Comparison of ENCODE assay signal across 11 cellular contexts in genomic region chr2:191803007-191803406, GRCh38. TPM values are rescaled to one million over a fixed set of nuclear protein-coding genes. Genes with fewer than 3 reads are reported as not detected.
"Had no signal": no experiment of that assay in that cellular context is flagged by ENCODE, and none has a peak within 500 bp of the region (broad histone marks: within the 10 kb centered on the region; RNA-seq: fewer than 3 reads in every experiment).

No MANE protein-coding gene starts in this region.

- H3K9me3 Mint-ChIP-seq: HFFc6, IgD-negative memory B cell had no signal

- H3K4me1 Mint-ChIP-seq: IgD-negative memory B cell had no signal

- H3K4me3 ChIP-seq: GM23248, HAP-1 had no signal

- H3K36me3 ChIP-seq: HAP-1 had no signal

- ATAC-seq: HCT116, HepG2 had no signal

- H3K36me3 Mint-ChIP-seq: IgD-negative memory B cell had no signal

- H3K4me3 Mint-ChIP-seq: HFFc6, IgD-negative memory B cell had no signal

- H3K27ac Mint-ChIP-seq: HFFc6 had no signal

- DNase-seq: GM23248, GOT3, H7, HFFc6, KBM-7 had no signal

- H3K27ac ChIP-seq: GM23248, HL-60 had no signal

- H3K9me3 ChIP-seq: HAP-1 had no signal

- FAIRE-seq: HepG2 had no signal

- H3K27me3 Mint-ChIP-seq: IgD-negative memory B cell had no signal

RNA-seq across cellular contexts. Expression of gene CAVIN2, which starts 43.9 kb away (rescaled TPM):
- total RNA-seq: HT1080 had no signal
